In genomic region chr14:74940956-74941565, GRCh38 we compare ENCODE assay signal across 1 cellular context.
A peak's percentile ranks its signal among the peaks of the same experiment; 100 is the strongest.
TF ChIP-seq lines count a peak whose summit lies in the region.

No MANE protein-coding gene starts in this region.

TF ChIP-seq in HepG2, 621 proteins besides CTCF, POLR2A, EP300 and RAD21:
- no peak for TF ChIP-seq RERE (CRISPR knock-in tag; IDR thresholded peaks at IDR 0.05; ENCODE audit: low read depth)
- TF ChIP-seq NFE2 (CRISPR knock-in tag; IDR thresholded peaks at IDR 0.05): no peak
- no peak for TF ChIP-seq ZBTB39 (CRISPR knock-in tag; IDR thresholded peaks at IDR 0.05)
- no peak for TF ChIP-seq FOSL2 (CRISPR knock-in tag; IDR thresholded peaks at IDR 0.05)
- TF ChIP-seq ZC3H13 (CRISPR knock-in tag; IDR thresholded peaks at IDR 0.05): 0 out of 2 replicates have a peak, but pooled peaks have one; percentile 34
- no peak for TF ChIP-seq ZSCAN30 (CRISPR knock-in tag; IDR thresholded peaks at IDR 0.05)
- TF ChIP-seq ZNF644 (CRISPR knock-in tag; IDR thresholded peaks at IDR 0.05; ENCODE audit: low read depth): no peak
- no peak for TF ChIP-seq ZNF260 (CRISPR knock-in tag; IDR thresholded peaks at IDR 0.05; ENCODE audit: borderline replicate concordance, low read depth)
- no peak for TF ChIP-seq SNAPC5 (CRISPR knock-in tag; IDR thresholded peaks at IDR 0.05; ENCODE audit: borderline replicate concordance)
- TF ChIP-seq RBM22 (optimal IDR thresholded peaks at IDR 0.05; ENCODE audit: low read length): peak; percentile 14
